In the genomic region with DNA sequence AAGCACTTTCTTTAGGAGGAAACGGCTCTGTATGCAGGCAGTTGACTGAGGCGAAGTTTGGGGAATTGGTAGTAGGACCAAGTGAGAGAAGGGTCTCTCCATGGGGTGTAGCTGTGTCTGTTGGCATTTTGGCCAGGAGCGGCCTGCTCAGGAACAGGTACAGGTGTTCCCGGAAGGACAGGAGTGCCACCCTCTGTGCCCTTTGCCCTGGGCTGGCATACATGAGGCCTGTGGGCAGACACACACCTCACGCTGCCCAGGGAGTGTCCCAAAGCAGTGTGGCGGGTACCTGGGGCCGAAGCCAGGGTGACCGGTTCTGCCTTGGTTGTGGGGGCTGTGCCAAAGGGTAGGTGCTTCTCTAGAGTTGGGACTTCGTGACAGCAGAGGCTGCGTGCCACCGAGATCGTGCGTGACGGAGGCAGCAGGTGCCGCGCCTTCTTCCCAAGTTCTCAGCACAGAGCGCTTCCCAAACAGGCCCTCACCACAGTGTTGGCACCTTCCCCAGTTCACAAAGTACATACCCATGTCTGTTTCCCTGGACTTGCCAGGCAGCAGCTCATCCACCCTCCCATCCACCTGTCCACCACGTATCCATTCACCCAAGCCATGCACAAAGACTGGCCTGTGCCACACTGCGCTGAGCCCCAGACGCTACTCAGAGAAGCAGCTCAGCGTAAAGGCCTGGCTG, we compare ENCODE assay signal across 19 cellular contexts.
"Had no signal": no experiment of that assay in that cellular context is flagged by ENCODE, and none has a peak within 500 bp of the region (broad histone marks: within the 10 kb centered on the region; RNA-seq: fewer than 3 reads in every experiment).

No MANE protein-coding gene starts in this region.

- H3K4me1 ChIP-seq: heart right ventricle, right atrium auricular region had no signal

- H3K4me1 Mint-ChIP-seq: activated naive CD8-positive, alpha-beta T cell treated with anti-CD3 and anti-CD28 coated beads for 36 hours; stimulated activated naive CD8-positive, alpha-beta T cell treated with anti-CD3 and anti-CD28 coated beads, Interleukin-15, amount 100 ng/mL, for 72 hours had no signal

- H3K9me3 Mint-ChIP-seq: activated naive CD8-positive, alpha-beta T cell treated with anti-CD3 and anti-CD28 coated beads for 36 hours; natural killer cell; stimulated activated naive CD8-positive, alpha-beta T cell treated with anti-CD3 and anti-CD28 coated beads, Interleukin-15, amount 100 ng/mL, for 72 hours; T-helper 1 cell treated with Interleukin-12 subunit alpha and Interleukin-12 subunit beta and Interleukin-4 antibody, amounts not matched to agents 30 μg/mL and 1 μg/mL, for 36 hours; type B pancreatic cell had no signal

- H3K4me3 ChIP-seq: cardiac muscle cell, dorsolateral prefrontal cortex, heart right ventricle, right atrium auricular region, skin epidermis had no signal

- H3K9me3 ChIP-seq: heart right ventricle, right atrium auricular region had no signal

- H3K27ac ChIP-seq: cardiac muscle cell, dorsolateral prefrontal cortex, heart right ventricle, right atrium auricular region, skin epidermis, VCaP had no signal

- ATAC-seq: heart right ventricle; left ventricle myocardium superior; natural killer cell; stimulated activated naive CD8-positive, alpha-beta T cell treated with anti-CD3 and anti-CD28 coated beads, Interleukin-15, amount 100 ng/mL, for 72 hours had no signal

- H3K36me3 ChIP-seq: cardiac muscle cell, heart right ventricle, right atrium auricular region had no signal

- H3K27me3 ChIP-seq: cardiac muscle cell, dorsolateral prefrontal cortex, heart right ventricle, right atrium auricular region had no signal

- H3K27ac Mint-ChIP-seq: activated naive CD8-positive, alpha-beta T cell treated with anti-CD3 and anti-CD28 coated beads for 36 hours; natural killer cell; stimulated activated naive CD8-positive, alpha-beta T cell treated with anti-CD3 and anti-CD28 coated beads, Interleukin-15, amount 100 ng/mL, for 72 hours; type B pancreatic cell had no signal

- DNase-seq: activated CD4-positive, alpha-beta T cell treated with anti-CD3 and anti-CD28 coated beads, Interleukin-2, amount 50 U/mL, for 48 hours; activated naive CD8-positive, alpha-beta T cell treated with anti-CD3 and anti-CD28 coated beads for 36 hours; amygdala; erythroblast; heart right ventricle; left ventricle myocardium superior; mesenchymal stem cell; natural killer cell; occipital lobe; stimulated activated CD4-positive, alpha-beta T cell treated with anti-CD3 and anti-CD28 coated beads, Interleukin-15, amount 100 ng/mL, for 24 hours; stimulated activated CD4-positive, alpha-beta T cell treated with anti-CD3 and anti-CD28 coated beads, Interleukin-2, amount 100 ng/mL, for 48 hours; stimulated activated naive CD8-positive, alpha-beta T cell treated with anti-CD3 and anti-CD28 coated beads, Interleukin-15, amount 100 ng/mL, for 72 hours had no signal

- H3K27me3 Mint-ChIP-seq: activated naive CD8-positive, alpha-beta T cell treated with anti-CD3 and anti-CD28 coated beads for 36 hours; stimulated activated naive CD8-positive, alpha-beta T cell treated with anti-CD3 and anti-CD28 coated beads, Interleukin-15, amount 100 ng/mL, for 72 hours; type B pancreatic cell had no signal

- H3K36me3 Mint-ChIP-seq: activated naive CD8-positive, alpha-beta T cell treated with anti-CD3 and anti-CD28 coated beads for 36 hours; natural killer cell; type B pancreatic cell had no signal

- H3K4me3 Mint-ChIP-seq: activated naive CD8-positive, alpha-beta T cell treated with anti-CD3 and anti-CD28 coated beads for 36 hours; natural killer cell; stimulated activated naive CD8-positive, alpha-beta T cell treated with anti-CD3 and anti-CD28 coated beads, Interleukin-15, amount 100 ng/mL, for 72 hours; T-helper 1 cell treated with Interleukin-12 subunit alpha and Interleukin-12 subunit beta and Interleukin-4 antibody, amounts not matched to agents 30 μg/mL and 1 μg/mL, for 36 hours; type B pancreatic cell had no signal
